37 cellular contexts compared by ENCODE assay signal in genomic region chr12:13970803-13971202, GRCh38. TPM values are rescaled to one million over a fixed set of nuclear protein-coding genes. Genes with fewer than 3 reads are reported as not detected.
"Had no signal": no experiment of that assay in that cellular context is flagged by ENCODE, and none has a peak within 500 bp of the region (broad histone marks: within the 10 kb centered on the region; RNA-seq: fewer than 3 reads in every experiment).

No MANE protein-coding gene starts in this region.

- H3K4me1 Mint-ChIP-seq: activated CD4-positive, alpha-beta memory T cell treated with anti-CD3 and anti-CD28 coated beads, Interleukin-2, amount 10 ng/mL, durations not matched to agents 7 days and 5 days; activated CD4-positive, alpha-beta T cell treated with anti-CD3 and anti-CD28 coated beads for 36 hours; activated CD4-positive, alpha-beta T cell treated with anti-CD3 and anti-CD28 coated beads, Interleukin-2, amount 10 ng/mL, durations not matched to agents 7 days and 5 days; activated CD8-positive, alpha-beta memory T cell treated with anti-CD3 and anti-CD28 coated beads, Interleukin-2, amount 10 ng/mL, durations not matched to agents 7 days and 5 days; activated naive CD4-positive, alpha-beta T cell treated with anti-CD3 and anti-CD28 coated beads, Interleukin-2, amount 10 ng/mL, durations not matched to agents 7 days and 5 days; activated naive CD4-positive, alpha-beta T cell treated with anti-CD3 and anti-CD28 coated beads, Interleukin-2, amount 50 U/mL, for 24 hours; activated naive CD8-positive, alpha-beta T cell treated with anti-CD3 and anti-CD28 coated beads, Interleukin-2, amount 10 ng/mL, durations not matched to agents 7 days and 5 days; activated naive CD8-positive, alpha-beta T cell treated with anti-CD3 and anti-CD28 coated beads, Interleukin-2, amount 50 U/mL, for 24 hours; central memory CD8-positive, alpha-beta T cell had no signal

- H3K4me1 ChIP-seq: ascending aorta had no signal

- H3K27me3 Mint-ChIP-seq: activated CD4-positive, alpha-beta memory T cell treated with anti-CD3 and anti-CD28 coated beads, Interleukin-2, amount 10 ng/mL, durations not matched to agents 7 days and 5 days; activated naive CD4-positive, alpha-beta T cell treated with anti-CD3 and anti-CD28 coated beads, Interleukin-2, amount 10 ng/mL, durations not matched to agents 7 days and 5 days; activated naive CD8-positive, alpha-beta T cell had no signal

- H3K27ac ChIP-seq: ascending aorta, cardiac muscle cell, VCaP had no signal

- H3K4me3 ChIP-seq: ascending aorta, cardiac muscle cell had no signal

- H3K36me3 ChIP-seq: ascending aorta, cardiac muscle cell had no signal

- H3K27me3 ChIP-seq: ascending aorta had no signal

- DNase-seq: activated CD4-positive, alpha-beta memory T cell treated with anti-CD3 and anti-CD28 coated beads, Interleukin-2, amount 10 ng/mL, durations not matched to agents 7 days and 5 days; activated CD4-positive, alpha-beta T cell treated with anti-CD3 and anti-CD28 coated beads for 1 hour; activated CD4-positive, alpha-beta T cell treated with anti-CD3 and anti-CD28 coated beads for 36 hours; activated CD4-positive, alpha-beta T cell treated with anti-CD3 and anti-CD28 coated beads for 48 hours; activated CD4-positive, alpha-beta T cell treated with anti-CD3 and anti-CD28 coated beads, Interleukin-2, amount 10 ng/mL, durations not matched to agents 7 days and 5 days; activated CD4-positive, alpha-beta T cell treated with anti-CD3 and anti-CD28 coated beads, Interleukin-2, amount 50 U/mL, for 48 hours; activated CD4-positive, CD25-positive, alpha-beta regulatory T cell; activated CD8-positive, alpha-beta memory T cell treated with anti-CD3 and anti-CD28 coated beads for 24 hours; activated CD8-positive, alpha-beta memory T cell treated with anti-CD3 and anti-CD28 coated beads, Interleukin-2, amount 10 ng/mL, durations not matched to agents 7 days and 5 days; activated CD8-positive, alpha-beta memory T cell treated with anti-CD3 and anti-CD28 coated beads, Interleukin-2, amount 50 U/mL, for 48 hours; activated CD8-positive, alpha-beta T cell treated with anti-CD3 and anti-CD28 coated beads, Interleukin-2, amount 10 ng/mL, durations not matched to agents 7 days and 5 days; activated effector memory CD4-positive, alpha-beta T cell treated with Interleukin-2 at 50 U/mL for 16 hours; activated gamma-delta T cell; activated naive CD4-positive, alpha-beta T cell treated with anti-CD3 and anti-CD28 coated beads, Interleukin-2, amount 10 ng/mL, durations not matched to agents 7 days and 5 days; activated naive CD4-positive, alpha-beta T cell treated with Interleukin-2 at 50 U/mL for 16 hours; activated naive CD8-positive, alpha-beta T cell treated with anti-CD3 and anti-CD28 coated beads, Interleukin-2, amount 10 ng/mL, durations not matched to agents 7 days and 5 days; activated naive CD8-positive, alpha-beta T cell treated with anti-CD3 and anti-CD28 coated beads, Interleukin-2, amount 50 U/mL, for 24 hours; activated T-cell treated with anti-CD3 and anti-CD28 coated beads, Interleukin-2, amount 50 U/mL, for 24 hours; activated T-cell treated with anti-CD3 and anti-CD28 coated beads, Interleukin-2, amount 50 U/mL, for 48 hours; amygdala; anterior cingulate cortex; cerebellar nuclear complex; T-helper 1 cell; T-helper 2 cell; T-helper 9 cell had no signal

- H3K9me3 Mint-ChIP-seq: activated CD4-positive, alpha-beta memory T cell treated with anti-CD3 and anti-CD28 coated beads, Interleukin-2, amount 10 ng/mL, durations not matched to agents 7 days and 5 days; activated CD4-positive, alpha-beta T cell treated with anti-CD3 and anti-CD28 coated beads, Interleukin-2, amount 10 ng/mL, durations not matched to agents 7 days and 5 days; activated naive CD4-positive, alpha-beta T cell treated with anti-CD3 and anti-CD28 coated beads, Interleukin-2, amount 10 ng/mL, durations not matched to agents 7 days and 5 days; activated naive CD4-positive, alpha-beta T cell treated with anti-CD3 and anti-CD28 coated beads, Interleukin-2, amount 50 U/mL, for 24 hours; activated naive CD8-positive, alpha-beta T cell treated with anti-CD3 and anti-CD28 coated beads, Interleukin-2, amount 10 ng/mL, durations not matched to agents 7 days and 5 days; activated naive CD8-positive, alpha-beta T cell treated with anti-CD3 and anti-CD28 coated beads, Interleukin-2, amount 50 U/mL, for 24 hours; activated T-cell treated with anti-CD3 and anti-CD28 coated beads, Interleukin-2, amount 50 U/mL, for 24 hours; activated T-helper 2 cell treated with anti-CD3 and anti-CD28 coated beads, Interferon-gamma antibody, Interleukin-2, Interleukin-4, amounts not matched to agents 10 μg/mL and 5 μg/mL and 100 μg/mL, durations not matched to agents 14 hours and 24 hours and 36 hours; brain; central memory CD8-positive, alpha-beta T cell; T-helper 1 cell treated with Interleukin-12 subunit alpha and Interleukin-12 subunit beta and Interleukin-4 antibody, amounts not matched to agents 30 μg/mL and 1 μg/mL, for 36 hours; T-helper 2 cell treated with Interferon-gamma antibody and Interleukin-4, amounts not matched to agents 5 μg/mL and 100 μg/mL, for 36 hours had no signal

- H3K36me3 Mint-ChIP-seq: activated CD8-positive, alpha-beta memory T cell treated with anti-CD3 and anti-CD28 coated beads, Interleukin-2, amount 10 ng/mL, durations not matched to agents 7 days and 5 days; activated naive CD4-positive, alpha-beta T cell treated with anti-CD3 and anti-CD28 coated beads, Interleukin-2, amount 10 ng/mL, durations not matched to agents 7 days and 5 days; activated naive CD4-positive, alpha-beta T cell treated with anti-CD3 and anti-CD28 coated beads, Interleukin-2, amount 50 U/mL, for 24 hours; activated naive CD8-positive, alpha-beta T cell; activated naive CD8-positive, alpha-beta T cell treated with anti-CD3 and anti-CD28 coated beads, Interleukin-2, amount 10 ng/mL, durations not matched to agents 7 days and 5 days had no signal

- H3K4me3 Mint-ChIP-seq: activated CD4-positive, alpha-beta memory T cell treated with anti-CD3 and anti-CD28 coated beads, Interleukin-2, amount 10 ng/mL, durations not matched to agents 7 days and 5 days; activated CD4-positive, alpha-beta T cell treated with anti-CD3 and anti-CD28 coated beads for 36 hours; activated CD4-positive, alpha-beta T cell treated with anti-CD3 and anti-CD28 coated beads, Interleukin-2, amount 10 ng/mL, durations not matched to agents 7 days and 5 days; activated CD8-positive, alpha-beta memory T cell treated with anti-CD3 and anti-CD28 coated beads, Interleukin-2, amount 10 ng/mL, durations not matched to agents 7 days and 5 days; activated CD8-positive, alpha-beta T cell treated with anti-CD3 and anti-CD28 coated beads, Interleukin-2, amount 10 ng/mL, durations not matched to agents 7 days and 5 days; activated naive CD4-positive, alpha-beta T cell treated with anti-CD3 and anti-CD28 coated beads, Interleukin-2, amount 10 ng/mL, durations not matched to agents 7 days and 5 days; activated naive CD4-positive, alpha-beta T cell treated with anti-CD3 and anti-CD28 coated beads, Interleukin-2, amount 50 U/mL, for 24 hours; activated naive CD8-positive, alpha-beta T cell; activated naive CD8-positive, alpha-beta T cell treated with anti-CD3 and anti-CD28 coated beads, Interleukin-2, amount 10 ng/mL, durations not matched to agents 7 days and 5 days; activated naive CD8-positive, alpha-beta T cell treated with anti-CD3 and anti-CD28 coated beads, Interleukin-2, amount 50 U/mL, for 24 hours; activated T-cell treated with anti-CD3 and anti-CD28 coated beads, Interleukin-2, amount 50 U/mL, for 24 hours; central memory CD8-positive, alpha-beta T cell; T-helper 1 cell treated with Interleukin-12 subunit alpha and Interleukin-12 subunit beta and Interleukin-4 antibody, amounts not matched to agents 30 μg/mL and 1 μg/mL, for 36 hours; T-helper 2 cell treated with Interferon-gamma antibody and Interleukin-4, amounts not matched to agents 5 μg/mL and 100 μg/mL, for 36 hours had no signal

- ATAC-seq: activated CD4-positive, alpha-beta T cell treated with anti-CD3 and anti-CD28 coated beads for 36 hours; activated CD4-positive, CD25-positive, alpha-beta regulatory T cell treated with anti-CD3 and anti-CD28 coated beads, Interleukin-2, amount 50 U/mL, for 24 hours; activated CD8-positive, alpha-beta memory T cell treated with anti-CD3 and anti-CD28 coated beads, Interleukin-2, amount 10 ng/mL, durations not matched to agents 7 days and 5 days; activated CD8-positive, alpha-beta T cell treated with anti-CD3 and anti-CD28 coated beads, Interleukin-2, amount 10 ng/mL, durations not matched to agents 7 days and 5 days; activated naive CD8-positive, alpha-beta T cell treated with anti-CD3 and anti-CD28 coated beads, Interleukin-2, amount 50 U/mL, for 24 hours had no signal

- H3K27ac Mint-ChIP-seq: activated CD4-positive, alpha-beta memory T cell treated with anti-CD3 and anti-CD28 coated beads, Interleukin-2, amount 10 ng/mL, durations not matched to agents 7 days and 5 days; activated CD4-positive, alpha-beta T cell treated with anti-CD3 and anti-CD28 coated beads for 36 hours; activated CD4-positive, alpha-beta T cell treated with anti-CD3 and anti-CD28 coated beads, Interleukin-2, amount 10 ng/mL, durations not matched to agents 7 days and 5 days; activated CD8-positive, alpha-beta memory T cell treated with anti-CD3 and anti-CD28 coated beads, Interleukin-2, amount 10 ng/mL, durations not matched to agents 7 days and 5 days; activated CD8-positive, alpha-beta T cell treated with anti-CD3 and anti-CD28 coated beads, Interleukin-2, amount 10 ng/mL, durations not matched to agents 7 days and 5 days; activated naive CD4-positive, alpha-beta T cell treated with anti-CD3 and anti-CD28 coated beads, Interleukin-2, amount 10 ng/mL, durations not matched to agents 7 days and 5 days; activated naive CD4-positive, alpha-beta T cell treated with anti-CD3 and anti-CD28 coated beads, Interleukin-2, amount 50 U/mL, for 24 hours; activated naive CD8-positive, alpha-beta T cell; activated naive CD8-positive, alpha-beta T cell treated with anti-CD3 and anti-CD28 coated beads, Interleukin-2, amount 10 ng/mL, durations not matched to agents 7 days and 5 days; activated naive CD8-positive, alpha-beta T cell treated with anti-CD3 and anti-CD28 coated beads, Interleukin-2, amount 50 U/mL, for 24 hours; activated T-cell treated with anti-CD3 and anti-CD28 coated beads, Interleukin-2, amount 50 U/mL, for 24 hours; activated T-helper 2 cell treated with anti-CD3 and anti-CD28 coated beads, Interferon-gamma antibody, Interleukin-2, Interleukin-4, amounts not matched to agents 10 μg/mL and 5 μg/mL and 100 μg/mL, durations not matched to agents 14 hours and 24 hours and 36 hours; brain; T-helper 1 cell treated with Interleukin-12 subunit alpha and Interleukin-12 subunit beta and Interleukin-4 antibody, amounts not matched to agents 30 μg/mL and 1 μg/mL, for 36 hours; T-helper 2 cell treated with Interferon-gamma antibody and Interleukin-4, amounts not matched to agents 5 μg/mL and 100 μg/mL, for 36 hours had no signal

RNA-seq across cellular contexts. Expression of gene GRIN2B, which starts 10.6 kb away (rescaled TPM):
- total RNA-seq: activated CD4-positive, alpha-beta memory T cell treated with anti-CD3 and anti-CD28 coated beads, Interleukin-2, amount 10 ng/mL, durations not matched to agents 7 days and 5 days; activated CD4-positive, alpha-beta T cell treated with anti-CD3 and anti-CD28 coated beads for 36 hours; activated CD4-positive, alpha-beta T cell treated with anti-CD3 and anti-CD28 coated beads, Interleukin-2, amount 10 ng/mL, durations not matched to agents 7 days and 5 days; activated CD8-positive, alpha-beta memory T cell treated with anti-CD3 and anti-CD28 coated beads, Interleukin-2, amount 10 ng/mL, durations not matched to agents 7 days and 5 days; activated CD8-positive, alpha-beta T cell treated with anti-CD3 and anti-CD28 coated beads, Interleukin-2, amount 10 ng/mL, durations not matched to agents 7 days and 5 days; activated naive CD8-positive, alpha-beta T cell treated with anti-CD3 and anti-CD28 coated beads, Interleukin-2, amount 10 ng/mL, durations not matched to agents 7 days and 5 days; activated T-helper 2 cell treated with anti-CD3 and anti-CD28 coated beads, Interferon-gamma antibody, Interleukin-2, Interleukin-4, amounts not matched to agents 10 μg/mL and 5 μg/mL and 100 μg/mL, durations not matched to agents 14 hours and 24 hours and 36 hours; chondrocyte had no signal
- polyA plus RNA-seq: cardiac muscle cell had no signal
